8 cellular contexts compared by ENCODE assay signal in the genomic region with DNA sequence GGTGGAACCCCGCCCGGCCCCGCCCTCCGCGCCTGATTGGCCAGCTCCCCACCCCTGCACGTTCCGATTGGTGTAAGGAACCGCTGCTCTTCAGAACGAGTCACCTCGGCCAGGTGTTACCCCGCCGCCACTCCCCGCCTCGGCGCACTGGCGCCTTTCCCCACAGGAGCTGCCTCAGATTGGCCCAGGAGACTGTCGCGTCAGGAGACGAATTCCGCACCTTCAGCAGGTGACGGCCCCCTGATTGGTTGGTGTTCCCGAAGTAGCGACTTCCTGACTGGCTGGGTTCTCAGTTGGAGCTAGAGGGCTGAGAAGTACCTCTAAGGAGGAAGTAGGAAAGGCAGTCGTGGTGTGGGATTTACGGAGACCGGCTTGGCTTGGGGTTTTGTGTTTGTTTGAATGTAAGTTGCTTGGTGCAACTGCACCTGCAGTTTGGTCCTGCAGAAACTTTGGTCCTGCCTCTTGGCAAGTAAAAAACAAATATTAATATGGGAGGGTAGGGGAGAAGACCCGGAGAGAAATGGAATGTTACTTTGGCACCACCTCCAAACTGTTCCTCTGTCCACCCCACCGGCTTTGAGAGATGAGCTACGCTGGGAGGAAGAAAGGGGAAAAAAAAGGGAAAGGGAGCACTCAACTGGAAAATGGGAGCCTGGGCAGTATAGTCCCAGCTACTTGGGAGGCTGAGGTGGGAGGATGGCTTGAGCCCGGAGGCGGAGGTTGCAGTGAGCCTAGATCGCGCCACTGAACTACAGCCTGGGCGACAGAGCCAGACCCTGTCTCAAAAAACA. TPM values are rescaled to one million over a fixed set of nuclear protein-coding genes. Genes with fewer than 3 reads are reported as not detected.
A peak's percentile ranks its signal among the peaks of the same experiment; 100 is the strongest.
DNase-seq lines count a peak whose midpoint lies in the region; ATAC-seq and TF ChIP-seq lines count a peak whose summit lies in the region.

No MANE protein-coding gene starts in this region.

- H3K4me3 ChIP-seq in H7 (ENCODE audit: insufficient read depth, low read depth, low read length) (peak overlapping the region; percentile 88), MG63 (peak overlapping the region; percentile 48), transverse colon (peak overlapping the region; percentile 50 to 69 (median 54))

- DNase-seq in ELR (ENCODE audit: low read depth) (peak; percentile 55), H7 (peak; percentile 99), MG63 (peak; percentile 57), SIG-M5 treated with dmso at 0.1 percent for 504 hours (lab: John Stamatoyannopoulos, UW; ENCODE audit: unreplicated experiment) (peak; percentile 98), Right ventricle myocardium superior (peak; percentile 84), osteocyte (ENCODE audit: extremely low spot score, unreplicated experiment) (no peak), transverse colon (peak; percentile 97)
- DNase-seq in activated naive CD4-positive, alpha-beta T cell treated with anti-CD3 and anti-CD28 coated beads for 36 hours, result peak; percentile 94

- H3K9me3 ChIP-seq in MG63, result no peaks in the 10 kb centered on the region
- H3K9me3 ChIP-seq in transverse colon, result no peaks in the 10 kb centered on the region

- H3K27ac ChIP-seq in transverse colon, result peak overlapping the region; percentile 82 to 90 (median 90)

- H3K27me3 ChIP-seq in H7 (ENCODE audit: control insufficient read depth, insufficient read depth, low read length), result no peaks in the 10 kb centered on the region; the same call in 1 of the 2 replicates
- peaks cover 14% of the 10 kb centered on the region for H3K27me3 ChIP-seq in MG63
- no peaks in the 10 kb centered on the region for H3K27me3 ChIP-seq in transverse colon

- peaks cover 35% of the 10 kb centered on the region for H3K4me1 Mint-ChIP-seq in activated naive CD4-positive, alpha-beta T cell treated with anti-CD3 and anti-CD28 coated beads for 36 hours (ENCODE audit: low read depth)
- peaks cover 20% of the 10 kb centered on the region for H3K4me1 Mint-ChIP-seq in osteocyte (ENCODE audit: unreplicated experiment)

- H3K36me3 ChIP-seq in H7 (replicated peaks; ENCODE audit: control insufficient read depth, insufficient read depth, low read length) (peaks cover 3% of the 10 kb centered on the region), MG63 (no peaks in the 10 kb centered on the region), transverse colon (no peaks in the 10 kb centered on the region)

- peak overlapping the region; percentile 92 for H3K4me3 Mint-ChIP-seq in activated naive CD4-positive, alpha-beta T cell treated with anti-CD3 and anti-CD28 coated beads for 36 hours
- peak overlapping the region; percentile 81 for H3K4me3 Mint-ChIP-seq in osteocyte (ENCODE audit: unreplicated experiment)

- ATAC-seq in Right ventricle myocardium superior (ENCODE audit: poor library complexity), result peak; percentile 95

- no peak for TF ChIP-seq EP300 in transverse colon (IDR thresholded peaks at IDR 0.05; ENCODE audit: low read depth)

- H3K27ac Mint-ChIP-seq in activated naive CD4-positive, alpha-beta T cell treated with anti-CD3 and anti-CD28 coated beads for 36 hours, result peak overlapping the region; percentile 76
- H3K27ac Mint-ChIP-seq in osteocyte (ENCODE audit: unreplicated experiment), result peak overlapping the region; percentile 17

- CTCF ChIA-PET in activated naive CD4-positive, alpha-beta T cell treated with anti-CD3 and anti-CD28 coated beads for 36 hours (lab: Charles Lee), result interaction anchor here (0.6 to 2.8 kb wide), 10 partner anchors 9 to 270 kb away, joined by 3 to 14 read pairs (median 5); a partner anchor contains a TSS

- intact Hi-C loops in activated naive CD4-positive, alpha-beta T cell treated with anti-CD3 and anti-CD28 coated beads for 36 hours (cut with micrococcal nuclease), result loop anchor here (1.0 to 2.0 kb wide), 3 partner anchors 8 to 48 kb away; a partner anchor contains a TSS
- intact Hi-C loops in Right ventricle myocardium superior (cut with DNase I) (no loop called here), transverse colon (cut with DNase I; ENCODE audit: low total_unique reads) (no loop called here)

- H3K9me3 Mint-ChIP-seq in activated naive CD4-positive, alpha-beta T cell treated with anti-CD3 and anti-CD28 coated beads for 36 hours, result no peaks in the 10 kb centered on the region
- H3K9me3 Mint-ChIP-seq in osteocyte (ENCODE audit: unreplicated experiment), result no peaks in the 10 kb centered on the region

- H3K36me3 Mint-ChIP-seq in activated naive CD4-positive, alpha-beta T cell treated with anti-CD3 and anti-CD28 coated beads for 36 hours (ENCODE audit: low read depth), result no peaks in the 10 kb centered on the region
- no peaks in the 10 kb centered on the region for H3K36me3 Mint-ChIP-seq in osteocyte (ENCODE audit: unreplicated experiment)

- no peak for TF ChIP-seq CTCF in osteocyte (IDR thresholded peaks at IDR 0.05)
- no peak for TF ChIP-seq CTCF in transverse colon (IDR thresholded peaks at IDR 0.05)

- 15 to 38% methylated on average over 9 to 31 of the region's 34 CpGs for WGBS in transverse colon (ENCODE audit: low coverage in 1 of 2), 2 donors

- H3K4me1 ChIP-seq in transverse colon, result peaks cover 0 to 35% (median 24%) of the 10 kb centered on the region in 4 donors

- H3K27me3 Mint-ChIP-seq in activated naive CD4-positive, alpha-beta T cell treated with anti-CD3 and anti-CD28 coated beads for 36 hours (ENCODE audit: low read depth), result no peaks in the 10 kb centered on the region
- peaks cover 49% of the 10 kb centered on the region for H3K27me3 Mint-ChIP-seq in osteocyte (ENCODE audit: unreplicated experiment)

- TF ChIP-seq POLR2A in transverse colon (IDR thresholded peaks at IDR 0.05), result peak; percentile 98

- in situ Hi-C loops in transverse colon (cut with MboI; ENCODE audit: low pct_ligation_motif_present in 1 of 4, low pct_unique_long_range_greater_than_20kb in 1 of 4, low sequenced_read_pairs in 3 of 4), result no loop called here

RNA-seq across cellular contexts. Expression of a gene that starts 0.4 kb away (rescaled TPM):
- total RNA-seq in H7 (2014; rRNA removed; shearing (Covaris generic)), result 211 and 255 TPM in 2 replicates
- total RNA-seq in MG63 (2014; rRNA removed; shearing (Covaris generic); ENCODE audit: low replicate concordance), result 0.22 and 1.7 TPM in 2 replicates
- 10 to 100 TPM; 26.0 to 26.9 TPM for total RNA-seq in activated naive CD4-positive, alpha-beta T cell treated with anti-CD3 and anti-CD28 coated beads for 36 hours
- total RNA-seq in Right ventricle myocardium superior (10.1 TPM), osteocyte (1.4 and 1.5 TPM in 2 replicates), transverse colon (100 to 1,000 TPM in 2 of 4 donors, 10 to 100 TPM in 2; 91.7 to 126 (median 105) TPM)

RNA-seq across cellular contexts. Expression of a gene that starts 17.4 kb away (rescaled TPM):
- total RNA-seq in H7 (2014; rRNA removed; shearing (Covaris generic)), result 91.3 and 114 TPM in 2 replicates
- total RNA-seq in MG63 (2014; rRNA removed; shearing (Covaris generic); ENCODE audit: low replicate concordance), result not detected in 2 replicates
- 10 to 100 TPM; 50.3 to 51.5 TPM for total RNA-seq in activated naive CD4-positive, alpha-beta T cell treated with anti-CD3 and anti-CD28 coated beads for 36 hours
- 9.3 TPM for total RNA-seq in Right ventricle myocardium superior
- 0.73 TPM in 1 of 2 replicates, not detected in the other for total RNA-seq in osteocyte
- 100 to 1,000 TPM; 104 to 224 (median 191) TPM for total RNA-seq in transverse colon

RNA-seq across cellular contexts. Expression of a gene that starts 24.4 kb away (rescaled TPM):
- total RNA-seq in H7 (2014; rRNA removed; shearing (Covaris generic)), result 169 and 176 TPM in 2 replicates
- total RNA-seq in MG63 (2014; rRNA removed; shearing (Covaris generic); ENCODE audit: low replicate concordance), result 102 and 103 TPM in 2 replicates
- 10 to 100 TPM; 43.7 to 44.2 TPM for total RNA-seq in activated naive CD4-positive, alpha-beta T cell treated with anti-CD3 and anti-CD28 coated beads for 36 hours
- 28.4 TPM for total RNA-seq in Right ventricle myocardium superior
- total RNA-seq in osteocyte, result 51.5 and 57.2 TPM in 2 replicates
- 10 to 100 TPM; 34.4 to 78.2 (median 64.9) TPM for total RNA-seq in transverse colon

RNA-seq across cellular contexts. Expression of a gene that starts 48.3 kb away (rescaled TPM):
- total RNA-seq in H7 (2014; rRNA removed; shearing (Covaris generic)), result 0.11 TPM in 1 of 2 replicates, not detected in the other
- not detected in 2 replicates for total RNA-seq in MG63 (2014; rRNA removed; shearing (Covaris generic); ENCODE audit: low replicate concordance)
- 100 to 1,000 TPM; 104 to 106 TPM for total RNA-seq in activated naive CD4-positive, alpha-beta T cell treated with anti-CD3 and anti-CD28 coated beads for 36 hours
- 3.3 TPM for total RNA-seq in Right ventricle myocardium superior
- total RNA-seq in osteocyte, result not detected in 2 replicates
- total RNA-seq in transverse colon, result 10 to 100 TPM in 1 of 4 donors, 1 to 10 TPM in 2, under 1 TPM in 1; 0.60 to 11.0 (median 4.4) TPM
